ENCODE assay signal across 2 cellular contexts in genomic region chr6:54987906-54988305, GRCh38.
TF ChIP-seq lines count a peak whose summit lies in the region.

No MANE protein-coding gene starts in this region.

TF ChIP-seq in IMR-90, 13 proteins besides CTCF, POLR2A, EP300 and RAD21 (continued from another document):
- TF ChIP-seq MXI1 (IDR thresholded peaks at IDR 0.05; ENCODE audit: borderline replicate concordance, low read depth, low read length) (no peak), RFX5 (IDR thresholded peaks at IDR 0.05; ENCODE audit: low read depth, low read length) (no peak), RCOR1 (IDR thresholded peaks at IDR 0.05; ENCODE audit: insufficient replicate concordance, low read length) (no peak), CHD1 (IDR thresholded peaks at IDR 0.05; ENCODE audit: low read depth, low read length) (no peak), FOS (IDR thresholded peaks at IDR 0.05; ENCODE audit: low read depth, low read length) (no peak), USF2 (IDR thresholded peaks at IDR 0.05; ENCODE audit: low read depth, low read length) (no peak), MAFK (IDR thresholded peaks at IDR 0.05; ENCODE audit: low read depth, low read length) (no peak), ELK1 (IDR thresholded peaks at IDR 0.05; ENCODE audit: borderline replicate concordance, low read depth, low read length) (no peak)

TF ChIP-seq in GM23338, 12 proteins besides CTCF, POLR2A, EP300 and RAD21 (continued from another document):
- TF ChIP-seq ZNF462 (CRISPR knock-in tag; IDR thresholded peaks at IDR 0.05) (no peak), NANOG (IDR thresholded peaks at IDR 0.05; ENCODE audit: borderline replicate concordance) (no peak), ETS1 (IDR thresholded peaks at IDR 0.05) (no peak), JUNB (IDR thresholded peaks at IDR 0.05; ENCODE audit: unreplicated experiment) (no peak), POLR2AphosphoS5 (IDR thresholded peaks at IDR 0.05; ENCODE audit: low read depth) (no peak), REST (IDR thresholded peaks at IDR 0.05; ENCODE audit: unreplicated experiment) (no peak), EZH2phosphoT487 (IDR thresholded peaks at IDR 0.05; ENCODE audit: unreplicated experiment) (no peak)
TF ChIP-seq in GM23338: peak in this region for 0.
